In genomic region chr2:164992818-164993217, GRCh38 we compare ENCODE assay signal across 8 cellular contexts. TPM values are rescaled to one million over a fixed set of nuclear protein-coding genes. Genes with fewer than 3 reads are reported as not detected.
DNase-seq lines count a peak whose midpoint lies in the region; ATAC-seq and TF ChIP-seq lines count a peak whose summit lies in the region.

No MANE protein-coding gene starts in this region.

- H3K9me3 Mint-ChIP-seq in activated T-helper 17 cell treated with anti-CD3 and anti-CD28 coated beads, Interleukin-2, amount 50 U/mL, for 72 hours: no peaks in the 10 kb centered on the region

- H4K20me1 ChIP-seq in DND-41 (ENCODE audit: insufficient read depth, low read length): no peaks in the 10 kb centered on the region

- H3K4me3 ChIP-seq in DND-41 (ENCODE audit: low read depth in 1 of 2, low read length in 2 of 2) (no peak overlapping the region), retinal pigment epithelial cell (ENCODE audit: low read length) (no peak overlapping the region)

- no peak overlapping the region for H3K27ac ChIP-seq in DND-41 (ENCODE audit: low read length)

- H3K27me3 ChIP-seq in DND-41 (ENCODE audit: insufficient read depth, low read length, poor library complexity): no peaks in the 10 kb centered on the region

- no peaks in the 10 kb centered on the region for H3K36me3 ChIP-seq in DND-41 (ENCODE audit: insufficient read depth, low read length)

- H3K27me3 Mint-ChIP-seq in activated T-helper 17 cell treated with anti-CD3 and anti-CD28 coated beads, Interleukin-2, amount 50 U/mL, for 72 hours: no peaks in the 10 kb centered on the region

- H3K9ac ChIP-seq in DND-41 (ENCODE audit: low read depth, low read length): no peak overlapping the region

- DNase-seq in DND-41: peak; percentile 59
- DNase-seq in NCI-H748 treated with DMSO at 0.1 percent for 48 hours (lab: John Stamatoyannopoulos, UW): peak; percentile 91
- peak; percentile 91 for DNase-seq in glomerular visceral epithelial cell (ENCODE audit: extremely low spot score)
- peak; percentile 76 for DNase-seq in retinal pigment epithelial cell (ENCODE audit: low read depth)
- DNase-seq in activated effector memory CD4-positive, alpha-beta T cell treated with anti-CD3 and anti-CD28 coated beads, Interleukin-2, amount 50 U/mL, for 16 hours: no peak

- peaks cover 51% of the 10 kb centered on the region for H3K4me1 ChIP-seq in DND-41 (ENCODE audit: insufficient read depth, low read length)

- TF ChIP-seq CTCF in DND-41 (IDR thresholded peaks at IDR 0.05; ENCODE audit: borderline replicate concordance, extremely low read depth, low read length, poor library complexity, severe bottlenecking) (peak; percentile 71), retinal pigment epithelial cell (conservative IDR thresholded peaks at IDR 0.05; ENCODE audit: low read depth, low read length) (peak; percentile 40)

- H3K79me2 ChIP-seq in DND-41 (ENCODE audit: insufficient read depth, low read length): no peaks in the 10 kb centered on the region

- H3K9me3 ChIP-seq in DND-41 (ENCODE audit: insufficient read depth, low read length, severe bottlenecking): no peaks in the 10 kb centered on the region

- H3K4me2 ChIP-seq in DND-41 (ENCODE audit: insufficient read depth, low read length): peak overlapping the region; percentile 1; the same call in 1 of the 2 replicates

- no peak overlapping the region for H2AFZ ChIP-seq in DND-41 (ENCODE audit: low read depth, low read length)

- H3K36me3 Mint-ChIP-seq in activated T-helper 17 cell treated with anti-CD3 and anti-CD28 coated beads, Interleukin-2, amount 50 U/mL, for 72 hours (ENCODE audit: low read depth): no peaks in the 10 kb centered on the region

- peak; percentile 74 for ATAC-seq in DND-41 (ENCODE audit: insufficient read depth, low read depth)
- peak; percentile 64 for ATAC-seq in GM19463 (IDR thresholded peaks at IDR 0.05; ENCODE audit: unreplicated experiment)
- ATAC-seq in HG03521 (IDR thresholded peaks at IDR 0.05; ENCODE audit: unreplicated experiment): peak; percentile 55
- peak; percentile 62 for ATAC-seq in activated T-helper 17 cell treated with anti-CD3 and anti-CD28 coated beads, Interleukin-2, amount 50 U/mL, for 72 hours (replicated peaks)

- no peak overlapping the region for H3K27ac Mint-ChIP-seq in activated T-helper 17 cell treated with anti-CD3 and anti-CD28 coated beads, Interleukin-2, amount 50 U/mL, for 72 hours

- H3K4me3 Mint-ChIP-seq in activated T-helper 17 cell treated with anti-CD3 and anti-CD28 coated beads, Interleukin-2, amount 50 U/mL, for 72 hours: peak overlapping the region; percentile 23

- H3K4me1 Mint-ChIP-seq in activated T-helper 17 cell treated with anti-CD3 and anti-CD28 coated beads, Interleukin-2, amount 50 U/mL, for 72 hours: peaks cover 4% of the 10 kb centered on the region

RNA-seq across cellular contexts. Expression of gene SLC38A11, which starts 37.5 kb away (rescaled TPM):
- not detected for total RNA-seq in activated T-helper 17 cell treated with anti-CD3 and anti-CD28 coated beads, Interleukin-2, amount 50 U/mL, for 72 hours
